ENCODE assay signal across 15 cellular contexts in the genomic region with DNA sequence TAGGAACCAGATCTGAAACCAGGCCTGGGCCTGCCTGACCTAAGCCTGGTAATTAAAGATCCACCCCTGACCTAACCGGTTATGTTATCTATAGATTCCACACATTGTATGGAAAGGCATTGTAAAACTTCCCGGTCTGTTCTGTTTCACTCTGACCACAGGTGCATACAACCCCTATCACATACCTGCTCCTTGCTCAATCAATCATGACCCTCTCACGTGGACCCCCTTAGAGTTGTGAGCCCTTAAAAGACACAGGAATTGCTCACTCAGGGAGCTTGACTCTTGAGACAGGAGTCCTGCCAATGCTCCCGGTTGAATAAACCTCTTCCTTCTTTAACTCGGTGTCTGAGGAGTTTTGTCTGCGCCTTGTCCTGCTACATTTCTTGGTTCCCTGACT. TPM values are rescaled to one million over a fixed set of nuclear protein-coding genes. Genes with fewer than 3 reads are reported as not detected.
DNase-seq lines count a peak whose midpoint lies in the region; ATAC-seq and TF ChIP-seq lines count a peak whose summit lies in the region.
"Had no signal": no experiment of that assay in that cellular context is flagged by ENCODE, and none has a peak within 500 bp of the region (broad histone marks: within the 10 kb centered on the region; RNA-seq: fewer than 3 reads in every experiment).

No MANE protein-coding gene starts in this region.

- H2BK12ac ChIP-seq in trophoblast cell (ENCODE audit: low read length), result no peak overlapping the region

- no peak overlapping the region for H3K18ac ChIP-seq in trophoblast cell (ENCODE audit: low read length)

- no peak overlapping the region for H3K9ac ChIP-seq in SK-N-SH
- H3K9ac ChIP-seq in MM.1S (ENCODE audit: low read length), result no peak overlapping the region
- no peak overlapping the region for H3K9ac ChIP-seq in trophoblast cell (ENCODE audit: low read length)

- CTCF ChIA-PET in SK-N-SH (lab: Yijun Ruan, JAX) (no interaction called here), OCI-LY7 (lab: Charles Lee; ENCODE audit: unreplicated experiment) (no interaction called here)

- H3K9me3 ChIP-seq in SK-N-SH, result no peaks in the 10 kb centered on the region
- H3K9me3 ChIP-seq in MM.1S (replicated peaks; ENCODE audit: insufficient read depth, low read length), result no peaks in the 10 kb centered on the region
- peaks cover 19% of the 10 kb centered on the region for H3K9me3 ChIP-seq in trophoblast cell (ENCODE audit: insufficient read depth, low read depth, low read length)
- no peaks in the 10 kb centered on the region for H3K9me3 ChIP-seq in OCI-LY7 (ENCODE audit: low read length)

- H3K79me2 ChIP-seq in SK-N-SH (ENCODE audit: insufficient read depth) (no peaks in the 10 kb centered on the region), MM.1S (ENCODE audit: low read length) (no peaks in the 10 kb centered on the region), trophoblast cell (ENCODE audit: control insufficient read depth, insufficient read depth, low read length, poor library complexity) (no peaks in the 10 kb centered on the region), OCI-LY7 (ENCODE audit: insufficient read depth, low read depth, low read length) (no peaks in the 10 kb centered on the region)

- 38% methylated on average over 6 of the region's 6 CpGs for WGBS in SK-N-SH (ENCODE audit: low lambda C conversion rate)
- WGBS in trophoblast cell (ENCODE audit: extremely low coverage, insufficient coverage, insufficient read length), result no CpG with 5 or more reads among the region's 6 CpGs

- DNase-seq in SK-N-SH (no peak), MM.1S (no peak), epithelial cell of esophagus (ENCODE audit: low read depth) (peak; percentile 5), trophoblast cell (peak; percentile 81 to 87), NCI-H2196 (lab: John Stamatoyannopoulos, UW; ENCODE audit: unreplicated experiment) (no peak), OCI-LY7 (ENCODE audit: low spot score) (no peak)
- DNase-seq: CD8-positive, alpha-beta T cell; COR-L47; DND-41; GDM1; HCEC 1CT had no signal

- TF ChIP-seq RAD21 in SK-N-SH (IDR thresholded peaks at IDR 0.05; ENCODE audit: low read length), result no peak

- H3F3A ChIP-seq in SK-N-SH (replicated peaks; ENCODE audit: insufficient read depth) (no peaks in the 10 kb centered on the region), MM.1S (ENCODE audit: insufficient read depth, low read length) (no peaks in the 10 kb centered on the region)

- H4K12ac ChIP-seq in trophoblast cell (ENCODE audit: low read depth, low read length), result no peak overlapping the region

- H2BK120ac ChIP-seq in trophoblast cell (ENCODE audit: insufficient read depth, low read length, poor library complexity), result no peak overlapping the region

- H3K23ac ChIP-seq in trophoblast cell (ENCODE audit: low read length), result no peak overlapping the region

- no TSS peak for BruUV-seq in OCI-LY7 (replicated peaks; lab: Mats Ljungman, UMichigan)

- H2BK5ac ChIP-seq in trophoblast cell (ENCODE audit: low read depth, low read length, poor library complexity), result no peak overlapping the region

- no peaks in the 10 kb centered on the region for H3K36me3 ChIP-seq in SK-N-SH (replicated peaks in 1 of 2; ENCODE audit: control insufficient read depth in 1 of 2, insufficient read depth in 2 of 2, low read length in 1 of 2)
- no peaks in the 10 kb centered on the region for H3K36me3 ChIP-seq in MM.1S (replicated peaks; ENCODE audit: insufficient read depth, low read length)
- peaks cover 0 to 2% of the 10 kb centered on the region in 2 experiments for H3K36me3 ChIP-seq in trophoblast cell (ENCODE audit: control insufficient read depth in 1 of 2, insufficient read depth in 2 of 2, low read length in 2 of 2)
- H3K36me3 ChIP-seq in OCI-LY7 (ENCODE audit: insufficient read depth, low read length), result no peaks in the 10 kb centered on the region

- H3K79me1 ChIP-seq in trophoblast cell (ENCODE audit: low read length), result no peaks in the 10 kb centered on the region

- H3K14ac ChIP-seq in trophoblast cell (ENCODE audit: low read length), result no peak overlapping the region

- H4K20me1 ChIP-seq in SK-N-SH (ENCODE audit: insufficient read depth), result no peaks in the 10 kb centered on the region
- no peaks in the 10 kb centered on the region for H4K20me1 ChIP-seq in MM.1S (ENCODE audit: insufficient read depth, low read length)
- H4K20me1 ChIP-seq in OCI-LY7 (ENCODE audit: insufficient read depth, low read length), result no peaks in the 10 kb centered on the region

- H2AK5ac ChIP-seq in trophoblast cell (ENCODE audit: low read length), result no peak overlapping the region

- intact Hi-C loops in OCI-LY7 (cut with micrococcal nuclease; ENCODE audit: unreplicated experiment), result no loop called here

- H3K4me1 ChIP-seq in SK-N-SH (ENCODE audit: control insufficient read depth in 1 of 2, insufficient read depth in 2 of 2, low read depth in 1 of 2, low read length in 1 of 2) (no peaks in the 10 kb centered on the region), MM.1S (ENCODE audit: low read length) (no peaks in the 10 kb centered on the region), trophoblast cell (ENCODE audit: control insufficient read depth in 1 of 2, insufficient read depth in 2 of 2, low read length in 2 of 2) (peaks cover 0 to 2% of the 10 kb centered on the region in 2 experiments), OCI-LY7 (ENCODE audit: insufficient read depth, low read length, poor library complexity, severe bottlenecking) (no peaks in the 10 kb centered on the region)

- no peak overlapping the region for H3K4me3 ChIP-seq in SK-N-SH (ENCODE audit: low read depth in 2 of 2, low read length in 1 of 2)
- H3K4me3 ChIP-seq in MM.1S (ENCODE audit: low read length), result no peak overlapping the region; the same call in 1 of the 2 replicates
- H3K4me3 ChIP-seq in epithelial cell of esophagus (ENCODE audit: low read length), result no peak overlapping the region
- no peak overlapping the region for H3K4me3 ChIP-seq in trophoblast cell (ENCODE audit: low read depth, low read length)
- no peak overlapping the region for H3K4me3 ChIP-seq in OCI-LY7 (ENCODE audit: low read depth, low read length, poor library complexity, severe bottlenecking)

- POLR2A ChIA-PET in SK-N-SH (lab: Yijun Ruan, JAX) (no interaction called here), OCI-LY7 (lab: Charles Lee) (no interaction called here)

- H2AFZ ChIP-seq in SK-N-SH (ENCODE audit: low read depth) (no peak overlapping the region), MM.1S (ENCODE audit: low read length) (peak overlapping the region; percentile 65; the same call in 1 of the 2 replicates), trophoblast cell (ENCODE audit: insufficient read depth, low read length, poor library complexity) (no peak overlapping the region), OCI-LY7 (ENCODE audit: low read length) (no peak overlapping the region)

- TF ChIP-seq CTCF in SK-N-SH (IDR thresholded peaks at IDR 0.05) (no peak), MM.1S (IDR thresholded peaks at IDR 0.05; ENCODE audit: low read length) (no peak), epithelial cell of esophagus (IDR thresholded peaks at IDR 0.05; ENCODE audit: insufficient read depth, low read depth, low read length, missing control alignments) (no peak), OCI-LY7 (conservative IDR thresholded peaks at IDR 0.05; ENCODE audit: low read length) (no peak)

- ATAC-seq in SK-N-SH treated with all-trans-retinoic acid at 6 μM for 48 hours, result no peak
- ATAC-seq in GM19035 (IDR thresholded peaks at IDR 0.05; ENCODE audit: unreplicated experiment), result no peak
- ATAC-seq: CD8-positive, alpha-beta T cell had no signal

- H4K8ac ChIP-seq in trophoblast cell (ENCODE audit: low read depth, low read length), result no peak overlapping the region

- H3K9me2 ChIP-seq in SK-N-SH (no peaks in the 10 kb centered on the region), MM.1S (replicated peaks; ENCODE audit: insufficient read depth, low read length) (no peaks in the 10 kb centered on the region), OCI-LY7 (ENCODE audit: insufficient read depth, low read length) (no peaks in the 10 kb centered on the region)

- H3K27me3 ChIP-seq in SK-N-SH (ENCODE audit: insufficient read depth) (no peaks in the 10 kb centered on the region), MM.1S (replicated peaks; ENCODE audit: insufficient read depth, low read length) (no peaks in the 10 kb centered on the region; the same call in 1 of the 2 replicates), trophoblast cell (ENCODE audit: insufficient read depth, low read length) (no peaks in the 10 kb centered on the region)

- no peak for TF ChIP-seq EP300 in SK-N-SH (IDR thresholded peaks at IDR 0.05; ENCODE audit: borderline replicate concordance in 1 of 2, low read depth in 1 of 2, low read length in 1 of 2)

- H3K4ac ChIP-seq in trophoblast cell (ENCODE audit: low read depth, low read length), result no peak overlapping the region

- peak overlapping the region; percentile 47; the same call in 1 of the 2 replicates for H3K4me2 ChIP-seq in SK-N-SH
- peak overlapping the region; percentile 47; the same call in 1 of the 2 replicates for H3K4me2 ChIP-seq in MM.1S (ENCODE audit: low read depth, low read length)
- no peak overlapping the region for H3K4me2 ChIP-seq in trophoblast cell (ENCODE audit: low read length)
- no peak overlapping the region for H3K4me2 ChIP-seq in OCI-LY7 (ENCODE audit: low read length)

- H4K91ac ChIP-seq in trophoblast cell (ENCODE audit: low read depth, low read length), result no peak overlapping the region

- H3K27ac ChIP-seq in SK-N-SH (ENCODE audit: low read depth in 2 of 2, low read length in 1 of 2) (no peak overlapping the region), MM.1S (ENCODE audit: low read length) (no peak overlapping the region), trophoblast cell (ENCODE audit: low read depth, low read length) (peak overlapping the region; percentile 25), OCI-LY7 (ENCODE audit: low read depth, low read length, poor library complexity, severe bottlenecking) (no peak overlapping the region)
- H3K27ac ChIP-seq: 22Rv1, HL-60 had no signal

TF ChIP-seq in SK-N-SH, 30 proteins besides CTCF, POLR2A, EP300 and RAD21 (continues in another document):
- TF ChIP-seq YY1 (IDR thresholded peaks at IDR 0.05; ENCODE audit: low read depth) (no peak), FOSL2 (IDR thresholded peaks at IDR 0.05; ENCODE audit: borderline replicate concordance, low read depth) (no peak), TEAD4 (IDR thresholded peaks at IDR 0.05; ENCODE audit: borderline replicate concordance, insufficient read depth) (no peak)

TF ChIP-seq in SK-N-SH treated with all-trans-retinoic acid at 6 μM for 48 hours, 23 proteins besides CTCF, POLR2A, EP300 and RAD21 (continues in another document):
- TF ChIP-seq RARB (CRISPR knock-in tag; IDR thresholded peaks at IDR 0.05), result no peak
- no peak for TF ChIP-seq GLIS3 (CRISPR knock-in tag; IDR thresholded peaks at IDR 0.05)
- no peak for TF ChIP-seq CSDC2 (CRISPR knock-in tag; IDR thresholded peaks at IDR 0.05)

RNA-seq across cellular contexts. Expression of a gene that starts 27.3 kb away (rescaled TPM):
- 3.1 and 4.7 TPM in 2 replicates for polyA plus RNA-seq in SK-N-SH (2012; rRNA removed)
- polyA plus RNA-seq in SK-N-SH (2012; cell fraction: cytosol; rRNA removed), result 3.3 and 4.1 TPM in 2 replicates
- polyA plus RNA-seq in SK-N-SH (2012; cell fraction: nucleus; rRNA removed), result 4.8 and 7.6 TPM in 2 replicates
- polyA plus RNA-seq in trophoblast cell (2013), result 10.5 and 11.7 TPM in 2 replicates
- 14.9 and 18.1 TPM in 2 replicates for total RNA-seq in OCI-LY7 (2014; rRNA removed; shearing (Covaris generic))
- 16.8 and 17.3 TPM in 2 replicates for total RNA-seq in OCI-LY7 (2022)

Comparison
In these comparisons a context has a peak if more than half of its experiments do, and no peak if none do; other contexts are left out.
1. DNase-seq: peak in epithelial cell of esophagus (single experiment) and trophoblast cell (2 of 2); none in SK-N-SH (single experiment), MM.1S (single experiment), NCI-H2196 (single experiment) and OCI-LY7 (single experiment).
2. H3K4me2 ChIP-seq: peak in SK-N-SH (single experiment) and MM.1S (single experiment); none in trophoblast cell (single experiment) and OCI-LY7 (single experiment).